Comparison of ENCODE assay signal across 20 cellular contexts in the genomic region with DNA sequence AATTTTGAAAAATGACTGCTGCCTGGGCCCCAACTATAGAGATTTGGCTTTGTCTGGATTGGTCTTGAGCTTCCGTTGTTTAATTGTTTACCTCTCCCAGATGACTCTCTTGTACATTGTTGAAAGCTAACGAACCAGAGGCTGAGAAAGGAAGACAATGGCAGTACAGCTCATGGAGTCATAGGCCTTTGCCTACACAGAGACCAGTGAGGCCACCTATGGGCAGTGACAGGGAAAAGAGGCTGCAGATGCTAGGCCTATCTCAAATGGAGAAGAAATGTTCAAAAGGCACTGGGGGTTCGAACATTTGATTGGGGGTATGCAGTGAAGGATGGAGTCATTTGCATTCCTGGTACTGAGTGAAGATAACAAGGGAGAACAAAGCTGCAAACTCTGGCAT. TPM values are rescaled to one million over a fixed set of nuclear protein-coding genes. Genes with fewer than 3 reads are reported as not detected.
DNase-seq lines count a peak whose midpoint lies in the region; ATAC-seq, FAIRE-seq and TF ChIP-seq lines count a peak whose summit lies in the region.
"Had no signal": no experiment of that assay in that cellular context is flagged by ENCODE, and none has a peak within 500 bp of the region (broad histone marks: within the 10 kb centered on the region; RNA-seq: fewer than 3 reads in every experiment).

No MANE protein-coding gene starts in this region.

- H3K4me2 ChIP-seq in HepG2 (ENCODE audit: low read depth, low read length) = no peak overlapping the region
- H3K4me2 ChIP-seq: PC-9 had no signal

- no peak overlapping the region for H3K4me3 ChIP-seq in HepG2 (replicated peaks in 1 of 3; ENCODE audit: insufficient read depth in 1 of 3, low read depth in 2 of 3, low read length in 3 of 3)
- H3K4me3 ChIP-seq in right lobe of liver = no peak overlapping the region
- H3K4me3 ChIP-seq in right cardiac atrium (ENCODE audit: low read length) = no peak overlapping the region
- H3K4me3 ChIP-seq: left ventricle myocardium inferior, PC-9 had no signal

- no peak for TF ChIP-seq RAD21 in HepG2 (CRISPR knock-in tag; IDR thresholded peaks at IDR 0.05)

- H3K9me3 ChIP-seq in HepG2 (ENCODE audit: low read length) (no peaks in the 10 kb centered on the region), right lobe of liver (no peaks in the 10 kb centered on the region), right cardiac atrium (ENCODE audit: control insufficient read depth, low read length) (no peaks in the 10 kb centered on the region)
- H3K9me3 ChIP-seq: left ventricle myocardium inferior had no signal

- H3K79me2 ChIP-seq in HepG2 (ENCODE audit: insufficient read depth, low read length) = no peaks in the 10 kb centered on the region

- intact Hi-C loops in HepG2 (cut with micrococcal nuclease; ENCODE audit: unreplicated experiment) = no loop called here
- intact Hi-C loops in right lobe of liver (cut with DNase I) = no loop called here
- intact Hi-C loops in right cardiac atrium (cut with DNase I) = no loop called here

- in situ Hi-C loops in HepG2 (cut with HindIII; ENCODE audit: extremely low pct_ligation_motif_present, low pct_unique_long_range_greater_than_20kb) = no loop called here

- CTCF ChIA-PET in HepG2 (lab: Yijun Ruan, JAX; ENCODE audit: low intra/inter-chr PET ratio, low total read pairs) = no interaction called here

- POLR2A ChIA-PET in HepG2 (lab: Yijun Ruan, JAX) = no interaction called here

- H3K9ac ChIP-seq in HepG2 (ENCODE audit: insufficient read depth, low read depth, low read length) = no peak overlapping the region

- WGBS in HepG2 (ENCODE audit: low lambda C conversion rate) = 0% methylated on average over 3 of the region's 3 CpGs
- WGBS in right lobe of liver (ENCODE audit: insufficient coverage, low coverage, low lambda C conversion rate, missing lambda C conversion rate) = 59% methylated on average over 3 of the region's 3 CpGs
- 79% methylated on average over 3 of the region's 3 CpGs for WGBS in right cardiac atrium

- no peak overlapping the region for H3K4me3 Mint-ChIP-seq in endothelial cell (ENCODE audit: unreplicated experiment)
- no peak overlapping the region for H3K4me3 Mint-ChIP-seq in stimulated activated memory B cell treated with anti-CD40 and anti-IgM and Interleukin-4, amounts not matched to agents 10 μg/mL and 1 μg/mL and 100 μg/mL, for 72 hours
- H3K4me3 Mint-ChIP-seq: CD8-positive, alpha-beta T cell had no signal

- H3K27me3 Mint-ChIP-seq in endothelial cell (ENCODE audit: unreplicated experiment) = no peaks in the 10 kb centered on the region
- H3K27me3 Mint-ChIP-seq in stimulated activated memory B cell treated with anti-CD40 and anti-IgM and Interleukin-4, amounts not matched to agents 10 μg/mL and 1 μg/mL and 100 μg/mL, for 72 hours = no peaks in the 10 kb centered on the region

- H3K36me3 Mint-ChIP-seq in endothelial cell (ENCODE audit: low read depth, unreplicated experiment) = peaks cover 17% of the 10 kb centered on the region
- no peaks in the 10 kb centered on the region for H3K36me3 Mint-ChIP-seq in stimulated activated memory B cell treated with anti-CD40 and anti-IgM and Interleukin-4, amounts not matched to agents 10 μg/mL and 1 μg/mL and 100 μg/mL, for 72 hours
- H3K36me3 Mint-ChIP-seq: CD8-positive, alpha-beta T cell had no signal

- TF ChIP-seq POLR2A in HepG2 (IDR thresholded peaks at IDR 0.05; ENCODE audit: insufficient read depth in 1 of 2, low read depth in 2 of 2, low read length in 2 of 2) (no peak), right lobe of liver (IDR thresholded peaks at IDR 0.05) (no peak)

- no peaks in the 10 kb centered on the region for H4K20me1 ChIP-seq in HepG2 (ENCODE audit: insufficient read depth, low read length)

- 0 out of 2 replicates have a peak, but pooled peaks have one; percentile 24 for TF ChIP-seq CTCF in HepG2 (CRISPR knock-in tag; IDR thresholded peaks at IDR 0.05)
- no peak for TF ChIP-seq CTCF in right lobe of liver (IDR thresholded peaks at IDR 0.05)
- TF ChIP-seq CTCF in endothelial cell (IDR thresholded peaks at IDR 0.05; ENCODE audit: unreplicated experiment) = no peak

- H3K36me3 ChIP-seq in HepG2 (replicated peaks in 1 of 2; ENCODE audit: control insufficient read depth in 1 of 2, insufficient read depth in 2 of 2, low read length in 2 of 2) (no peaks in the 10 kb centered on the region), right lobe of liver (no peaks in the 10 kb centered on the region)
- H3K36me3 ChIP-seq: left ventricle myocardium inferior had no signal

- ATAC-seq in HepG2 = peak; percentile 93
- no peak for ATAC-seq in right lobe of liver
- ATAC-seq in stimulated activated memory B cell treated with anti-CD40 and anti-IgM and Interleukin-4, amounts not matched to agents 10 μg/mL and 1 μg/mL and 100 μg/mL, for 72 hours = peak; percentile 29
- no peak for ATAC-seq in right cardiac atrium
- ATAC-seq: CD8-positive, alpha-beta T cell had no signal

- H3K9me3 Mint-ChIP-seq in endothelial cell (ENCODE audit: unreplicated experiment) = no peaks in the 10 kb centered on the region
- no peaks in the 10 kb centered on the region for H3K9me3 Mint-ChIP-seq in stimulated activated memory B cell treated with anti-CD40 and anti-IgM and Interleukin-4, amounts not matched to agents 10 μg/mL and 1 μg/mL and 100 μg/mL, for 72 hours
- H3K9me3 Mint-ChIP-seq: CD8-positive, alpha-beta T cell had no signal

- no peak overlapping the region for H2AFZ ChIP-seq in HepG2 (ENCODE audit: low read length)
- H2AFZ ChIP-seq: PC-9 had no signal

- peak; percentile 16 for DNase-seq in HepG2 (ENCODE audit: low spot score)
- DNase-seq in right lobe of liver = no peak
- peak; percentile 66 for DNase-seq in NCI-H69 (lab: John Stamatoyannopoulos, UW)
- DNase-seq in endothelial cell (ENCODE audit: low spot score) = peak; percentile 10
- no peak for DNase-seq in right cardiac atrium
- DNase-seq in NCI-H1092 (lab: John Stamatoyannopoulos, UW) = no peak
- DNase-seq in dermis blood vessel endothelial cell = no peak
- DNase-seq: activated CD4-positive, alpha-beta T cell treated with anti-CD3 and anti-CD28 coated beads for 1 hour; CD8-positive, alpha-beta T cell; central memory CD4-positive, alpha-beta T cell; effector memory CD4-positive, alpha-beta T cell; hypothalamus; left ventricle myocardium inferior; MV-4-11; PC-9; stimulated activated CD4-positive, alpha-beta T cell treated with anti-CD3 and anti-CD28 coated beads, Interleukin-4, amount 100 ng/mL, for 24 hours; substantia nigra had no signal

- no peak for FAIRE-seq in HepG2 (lab: Jason Lieb, UNC)
- FAIRE-seq: GM12892 had no signal

- BruUV-seq in HepG2 (replicated peaks; lab: Mats Ljungman, UMichigan) = no TSS peak

- H3K27me3 ChIP-seq in HepG2 (ENCODE audit: control insufficient read depth in 1 of 2, insufficient read depth in 2 of 2, low read length in 2 of 2) = peaks cover 0 to 8% of the 10 kb centered on the region in 2 experiments; a peak in 2 of 5 replicates
- H3K27me3 ChIP-seq in right lobe of liver = no peaks in the 10 kb centered on the region
- no peaks in the 10 kb centered on the region for H3K27me3 ChIP-seq in right cardiac atrium (ENCODE audit: control insufficient read depth, insufficient read depth)

- H3K27ac ChIP-seq in HepG2 (ENCODE audit: extremely low read length, insufficient read depth, low read length) (no peak overlapping the region), right lobe of liver (no peak overlapping the region), right cardiac atrium (ENCODE audit: low read length) (no peak overlapping the region)
- H3K27ac ChIP-seq: left ventricle myocardium inferior, PC-9 had no signal

- H3K4me1 ChIP-seq in HepG2 (ENCODE audit: insufficient read depth, low read length) (no peaks in the 10 kb centered on the region), right lobe of liver (no peaks in the 10 kb centered on the region), right cardiac atrium (ENCODE audit: control insufficient read depth, insufficient read depth, low read length) (no peaks in the 10 kb centered on the region)
- H3K4me1 ChIP-seq: left ventricle myocardium inferior had no signal

- H3K27ac Mint-ChIP-seq in endothelial cell (ENCODE audit: unreplicated experiment) = no peak overlapping the region
- no peak overlapping the region for H3K27ac Mint-ChIP-seq in stimulated activated memory B cell treated with anti-CD40 and anti-IgM and Interleukin-4, amounts not matched to agents 10 μg/mL and 1 μg/mL and 100 μg/mL, for 72 hours
- H3K27ac Mint-ChIP-seq: CD8-positive, alpha-beta T cell had no signal

- TF ChIP-seq EP300 in HepG2 (IDR thresholded peaks at IDR 0.05; ENCODE audit: low read depth in 2 of 2, low read length in 2 of 2) = no peak
- no peak for TF ChIP-seq EP300 in HepG2 (CRISPR knock-in tag; IDR thresholded peaks at IDR 0.05; ENCODE audit: borderline replicate concordance)

- H3K4me1 Mint-ChIP-seq in endothelial cell (ENCODE audit: unreplicated experiment) = peaks cover 8% of the 10 kb centered on the region
- H3K4me1 Mint-ChIP-seq in stimulated activated memory B cell treated with anti-CD40 and anti-IgM and Interleukin-4, amounts not matched to agents 10 μg/mL and 1 μg/mL and 100 μg/mL, for 72 hours = no peaks in the 10 kb centered on the region

RNA-seq across cellular contexts. Expression of a gene that starts 29.1 kb away (rescaled TPM):
- total RNA-seq in HepG2 (2016; rRNA removed; fragmentation: Illumina TruSeq; extraction: Trizol) (not detected in 2 replicates), right lobe of liver (not detected), endothelial cell (ENCODE audit: unreplicated experiment) (12.1 TPM), right cardiac atrium (not detected), dermis blood vessel endothelial cell (not detected in 2 replicates)
- total RNA-seq in HepG2 (2016; cell fraction: cytosol; rRNA removed; fragmentation: Illumina TruSeq; extraction: Trizol; ENCODE audit: low read depth) = not detected in 2 replicates
- not detected in 2 replicates for total RNA-seq in HepG2 (2016; cell fraction: insoluble cytoplasmic fraction; rRNA removed; fragmentation: Illumina TruSeq; extraction: Trizol)
- not detected in 2 replicates for total RNA-seq in HepG2 (2016; cell fraction: membrane; rRNA removed; fragmentation: Illumina TruSeq; extraction: Trizol)
- not detected in 2 replicates for total RNA-seq in HepG2 (2016; cell fraction: nucleus; rRNA removed; fragmentation: Illumina TruSeq; extraction: Trizol)
- polyA plus RNA-seq in HepG2 (2011; rRNA removed) (not detected in 2 replicates), right cardiac atrium (not detected)
- not detected in 2 replicates for polyA plus RNA-seq in HepG2 (2011; cell fraction: cytosol; rRNA removed)
- polyA plus RNA-seq in HepG2 (2011; cell fraction: nucleus; rRNA removed) = not detected in 2 replicates
- 0.04 and 0.13 TPM in 2 replicates for polyA plus RNA-seq in HepG2 (2012)
- not detected in 2 replicates for polyA plus RNA-seq in HepG2 (2016; cell fraction: cytosol; fragmentation: Illumina TruSeq; extraction: Trizol; ENCODE audit: low read depth)
- not detected in 2 replicates for polyA plus RNA-seq in HepG2 (2016; cell fraction: insoluble cytoplasmic fraction; fragmentation: Illumina TruSeq; extraction: Trizol; ENCODE audit: low read depth)
- not detected in 2 replicates for polyA plus RNA-seq in HepG2 (2016; cell fraction: membrane; fragmentation: Illumina TruSeq; extraction: Trizol; ENCODE audit: low read depth)
- not detected in 2 replicates for polyA plus RNA-seq in HepG2 (2016; cell fraction: nucleus; fragmentation: Illumina TruSeq; extraction: Trizol; ENCODE audit: insufficient read depth, low read depth)
- not detected in 2 replicates for polyA minus RNA-seq in HepG2 (2011; rRNA and poly(A)+ RNA removed; ENCODE audit: low replicate concordance)
- polyA minus RNA-seq in HepG2 (2011; cell fraction: cytosol; rRNA and poly(A)+ RNA removed) = not detected in 2 replicates
- polyA minus RNA-seq in HepG2 (2011; cell fraction: nucleus; rRNA and poly(A)+ RNA removed) = not detected in 2 replicates
- total RNA-seq: CD8-positive, alpha-beta T cell; left ventricle myocardium inferior; omental fat pad; PC-9 had no signal

Comparison
In these comparisons a context has a peak if more than half of its experiments do, and no peak if none do; other contexts are left out.
1. ATAC-seq: peak in HepG2 (single experiment) and stimulated activated memory B cell treated with anti-CD40 and anti-IgM and Interleukin-4, amounts not matched to agents 10 μg/mL and 1 μg/mL and 100 μg/mL, for 72 hours (single experiment); none in right lobe of liver (0 of 4) and right cardiac atrium (0 of 2).
2. DNase-seq: peak in HepG2 (single experiment), NCI-H69 (single experiment) and endothelial cell (single experiment); none in right lobe of liver (0 of 3), right cardiac atrium (0 of 3), NCI-H1092 (single experiment) and dermis blood vessel endothelial cell (single experiment).
3. RNA of a gene that starts 29.1 kb away (total RNA-seq): 12.1 TPM in endothelial cell (single experiment); not detected in HepG2, not detected in right lobe of liver, not detected in right cardiac atrium and not detected in dermis blood vessel endothelial cell; every median in the first group is over 10 times any median in the second.